Comparison of ENCODE assay signal across 8 cellular contexts in genomic region chr20:2314759-2315439, GRCh38. TPM values are rescaled to one million over a fixed set of nuclear protein-coding genes. Genes with fewer than 3 reads are reported as not detected.
DNase-seq lines count a peak whose midpoint lies in the region; ATAC-seq and TF ChIP-seq lines count a peak whose summit lies in the region.

No MANE protein-coding gene starts in this region.

- H2AFZ ChIP-seq in mammary epithelial cell (ENCODE audit: low read depth, low read length): peak overlapping the region; percentile 27
- no peak overlapping the region for H2AFZ ChIP-seq in neuronal stem cell (ENCODE audit: low read length)

- DNase-seq in Daoy (ENCODE audit: low read depth): peak; percentile 97
- peak; percentile 88 for DNase-seq in NCI-H146 treated with DMSO at 0.1 percent for 48 hours (lab: John Stamatoyannopoulos, UW; ENCODE audit: unreplicated experiment)
- DNase-seq in mammary epithelial cell: peak; percentile 81
- no peak for DNase-seq in neuronal stem cell (ENCODE audit: low spot score)
- DNase-seq in uterus: no peak
- DNase-seq in activated CD4-positive, CD25-positive, alpha-beta regulatory T cell (lab: John Stamatoyannopoulos, UW): no peak
- no peak for DNase-seq in NCI-H2171 (lab: John Stamatoyannopoulos, UW)

- no peak for TF ChIP-seq POLR2A in uterus (IDR thresholded peaks at IDR 0.05)

- no peak overlapping the region for H4K91ac ChIP-seq in neuronal stem cell (ENCODE audit: low read depth, low read length, poor library complexity)

- no peak overlapping the region for H2BK12ac ChIP-seq in neuronal stem cell (ENCODE audit: low read length)

- H3K9me3 ChIP-seq in mammary epithelial cell (replicated peaks; ENCODE audit: insufficient read depth, low read length) (no peaks in the 10 kb centered on the region), neuronal stem cell (replicated peaks in 1 of 2; ENCODE audit: control insufficient read depth in 2 of 2, insufficient read depth in 1 of 2, low read depth in 1 of 2, low read length in 2 of 2) (no peaks in the 10 kb centered on the region), uterus (no peaks in the 10 kb centered on the region)

- H3K9ac ChIP-seq in mammary epithelial cell (ENCODE audit: insufficient read depth, low read length) (no peak overlapping the region), neuronal stem cell (ENCODE audit: low read depth, low read length, poor library complexity) (no peak overlapping the region)

- H3K4me3 ChIP-seq in mammary epithelial cell (replicated peaks in 1 of 3; ENCODE audit: insufficient read depth in 1 of 3, low read depth in 2 of 3, low read length in 3 of 3): no peak overlapping the region
- no peak overlapping the region for H3K4me3 ChIP-seq in neuronal stem cell (ENCODE audit: low read length in 2 of 2)
- no peak overlapping the region for H3K4me3 ChIP-seq in uterus

- H3K79me1 ChIP-seq in neuronal stem cell (ENCODE audit: low read depth, low read length): no peaks in the 10 kb centered on the region

- H3K14ac ChIP-seq in neuronal stem cell (ENCODE audit: low read length): no peak overlapping the region

- H3K27ac ChIP-seq in mammary epithelial cell (ENCODE audit: insufficient read depth, low read depth, low read length): no peak overlapping the region
- H3K27ac ChIP-seq in neuronal stem cell (replicated peaks; ENCODE audit: low read length): no peak overlapping the region
- H3K27ac ChIP-seq in uterus: no peak overlapping the region

- CTCF ChIA-PET in mammary epithelial cell (lab: Charles Lee; ENCODE audit: low non-redundant PET): no interaction called here

- H4K20me1 ChIP-seq in mammary epithelial cell (ENCODE audit: insufficient read depth, low read length): no peaks in the 10 kb centered on the region

- BruUV-seq in mammary epithelial cell (replicated peaks; lab: Mats Ljungman, UMichigan): no TSS peak

- 29% methylated on average over 8 of the region's 8 CpGs for WGBS in mammary epithelial cell (ENCODE audit: low coverage, missing lambda C conversion rate)
- no CpG with 5 or more reads among the region's 8 CpGs for WGBS in neuronal stem cell (ENCODE audit: extremely low coverage in 2 of 2, insufficient read length in 2 of 2, insufficient replicate concordance in 1 of 2), 2 donors

- peak overlapping the region; percentile 44 for H3K18ac ChIP-seq in neuronal stem cell (ENCODE audit: low read length)

- intact Hi-C loops in mammary epithelial cell (cut with micrococcal nuclease) (no loop called here), uterus (cut with DNase I; ENCODE audit: low total_unique reads) (no loop called here)

- dilution Hi-C loops in mammary epithelial cell (cut with HindIII; ENCODE audit: low sequenced_read_pairs): loop anchor here (5.0 kb wide), 1 partner anchor 93 kb away; no protein-coding TSS in a partner anchor

- H2AK5ac ChIP-seq in neuronal stem cell (ENCODE audit: low read depth, low read length): no peak overlapping the region

- no peaks in the 10 kb centered on the region for H3K79me2 ChIP-seq in mammary epithelial cell (ENCODE audit: insufficient read depth, low read length)

- H3K4me1 ChIP-seq in mammary epithelial cell (ENCODE audit: insufficient read depth, low read length) (peaks cover 11% of the 10 kb centered on the region), neuronal stem cell (ENCODE audit: control insufficient read depth in 2 of 2, insufficient read depth in 1 of 2, low read depth in 1 of 2, low read length in 2 of 2) (peaks cover 0 to 12% of the 10 kb centered on the region in 2 donors), uterus (no peaks in the 10 kb centered on the region)

- no peak overlapping the region for H3K4ac ChIP-seq in neuronal stem cell (ENCODE audit: low read length)

- no peak overlapping the region for H2BK15ac ChIP-seq in neuronal stem cell (ENCODE audit: low read length)

- H3K36me3 ChIP-seq in mammary epithelial cell (ENCODE audit: insufficient read depth, low read length): no peaks in the 10 kb centered on the region
- no peaks in the 10 kb centered on the region for H3K36me3 ChIP-seq in neuronal stem cell (replicated peaks in 1 of 2; ENCODE audit: control insufficient read depth in 2 of 2, insufficient read depth in 2 of 2, low read length in 2 of 2)
- H3K36me3 ChIP-seq in uterus: no peaks in the 10 kb centered on the region

- H3K4me2 ChIP-seq in mammary epithelial cell (ENCODE audit: insufficient read depth, low read depth, low read length) (no peak overlapping the region), neuronal stem cell (ENCODE audit: insufficient read depth, low read length, poor library complexity, severe bottlenecking) (no peak overlapping the region)

- ATAC-seq in HG03442 (IDR thresholded peaks at IDR 0.05; ENCODE audit: unreplicated experiment): no peak

- H3K27me3 ChIP-seq in mammary epithelial cell (ENCODE audit: insufficient read depth, low read length) (peaks cover 4% of the 10 kb centered on the region), neuronal stem cell (ENCODE audit: control insufficient read depth in 3 of 3, insufficient read depth in 3 of 3, low read depth in 1 of 3, low read length in 3 of 3) (no peaks in the 10 kb centered on the region), uterus (no peaks in the 10 kb centered on the region)

- H4K8ac ChIP-seq in neuronal stem cell (ENCODE audit: low read depth, low read length): no peak overlapping the region

- H3K23ac ChIP-seq in neuronal stem cell (ENCODE audit: low read depth, low read length, poor library complexity): no peak overlapping the region

- H2BK120ac ChIP-seq in neuronal stem cell (ENCODE audit: low read depth, low read length): no peak overlapping the region

- no peak for TF ChIP-seq CTCF in mammary epithelial cell (conservative IDR thresholded peaks at IDR 0.05 in 1 of 2, IDR thresholded peaks at IDR 0.05 in 1 of 2; ENCODE audit: extremely low read depth in 1 of 2, insufficient read depth in 1 of 2, low read depth in 1 of 2, low read length in 2 of 2)
- TF ChIP-seq CTCF in uterus (IDR thresholded peaks at IDR 0.05): no peak

- in situ Hi-C loops in mammary epithelial cell (cut with MboI; ENCODE audit: low sequenced_read_pairs in 2 of 2): no loop called here

- no peak overlapping the region for H2BK5ac ChIP-seq in neuronal stem cell (ENCODE audit: low read length)

RNA-seq across cellular contexts. Expression of gene TGM3, which starts 19.1 kb away (rescaled TPM):
- total RNA-seq in Daoy (2014; rRNA removed; shearing (Covaris generic)): 0.06 TPM in 1 of 2 replicates, not detected in the other
- total RNA-seq in mammary epithelial cell (not detected), uterus (under 1 TPM in 1 of 4 donors, not detected in 3; 0.21 TPM)
- not detected for polyA plus RNA-seq in mammary epithelial cell
- not detected for polyA minus RNA-seq in mammary epithelial cell
- 0.29 TPM for polyA plus RNA-seq in neuronal stem cell (2013, experiment 1 of 2)
- polyA plus RNA-seq in neuronal stem cell (2013, experiment 2 of 2): 0.19 TPM

Comparison
In these comparisons a context has a peak if more than half of its experiments do, and no peak if none do; other contexts are left out.
1. DNase-seq: peak in Daoy (single experiment), NCI-H146 treated with DMSO at 0.1 percent for 48 hours (single experiment) and mammary epithelial cell (single experiment); none in neuronal stem cell (single experiment), uterus (0 of 2), activated CD4-positive, CD25-positive, alpha-beta regulatory T cell (0 of 4) and NCI-H2171 (single experiment).